9 cellular contexts compared by ENCODE assay signal in the genomic region with DNA sequence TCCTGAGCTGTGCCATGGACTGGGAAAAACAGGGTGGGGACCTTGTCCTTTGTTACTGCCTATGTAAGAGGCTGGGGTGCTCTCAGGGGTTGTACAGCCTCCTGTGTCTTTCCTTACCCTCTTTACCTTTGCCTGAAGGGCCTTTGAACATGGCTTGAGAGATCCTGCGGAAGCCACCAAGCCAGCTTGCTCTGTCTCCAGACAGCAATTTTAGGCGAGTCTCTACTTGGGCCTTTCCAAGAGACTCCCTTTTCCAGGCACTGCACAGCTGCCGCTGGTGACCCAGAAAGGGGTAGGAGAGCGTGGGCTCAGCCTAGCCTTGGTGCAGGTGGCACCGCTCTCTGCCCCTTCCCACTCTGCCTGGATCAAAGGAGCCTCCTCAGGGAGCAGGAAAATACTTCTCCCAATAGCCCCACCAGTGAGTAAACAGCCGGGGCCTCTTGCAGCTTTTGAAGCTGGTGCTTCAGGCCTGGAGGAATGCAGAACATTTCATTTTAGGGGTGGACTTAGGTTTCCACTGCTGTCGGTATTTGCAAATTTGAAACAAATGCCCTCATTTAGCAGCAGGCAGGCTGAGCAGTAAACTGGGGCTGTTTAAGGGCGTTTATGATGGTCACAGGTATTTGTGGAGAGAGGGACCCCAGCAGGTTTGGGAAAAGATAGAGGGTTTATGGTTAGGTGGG. TPM values are rescaled to one million over a fixed set of nuclear protein-coding genes. Genes with fewer than 3 reads are reported as not detected.
DNase-seq lines count a peak whose midpoint lies in the region; ATAC-seq and TF ChIP-seq lines count a peak whose summit lies in the region.
"Had no signal": no experiment of that assay in that cellular context is flagged by ENCODE, and none has a peak within 500 bp of the region (broad histone marks: within the 10 kb centered on the region; RNA-seq: fewer than 3 reads in every experiment).

No MANE protein-coding gene starts in this region.

- H3K4me3 ChIP-seq in IMR-90 (ENCODE audit: insufficient read depth, low read depth, low read length) (no peak overlapping the region), left lung (no peak overlapping the region)

- H3K9ac ChIP-seq in IMR-90 (ENCODE audit: low read depth, low read length), result peak overlapping the region; percentile 37; the same call in 1 of the 2 replicates

- no TSS peak for BruUV-seq in IMR-90 (replicated peaks; lab: Mats Ljungman, UMichigan)

- no peak for TF ChIP-seq CTCF in IMR-90 (conservative IDR thresholded peaks at IDR 0.05; ENCODE audit: low read depth, low read length)
- TF ChIP-seq CTCF in left lung (IDR thresholded peaks at IDR 0.05), result no peak
- no peak for TF ChIP-seq CTCF in type B pancreatic cell (conservative IDR thresholded peaks at IDR 0.05)

- H4K8ac ChIP-seq in IMR-90 (ENCODE audit: low read depth in 2 of 2, low read length in 2 of 2), result peak overlapping the region; percentile 51 to 72; a peak in 3 of 4 replicates

- no peak overlapping the region for H2AFZ ChIP-seq in IMR-90 (replicated peaks; ENCODE audit: low read length, poor library complexity)

- dilution Hi-C loops in IMR-90 (cut with HindIII; ENCODE audit: low sequenced_read_pairs, unreplicated experiment), result no loop called here

- H3K4me2 ChIP-seq in IMR-90 (ENCODE audit: low read depth, low read length), result peak overlapping the region; percentile 65

- TF ChIP-seq POLR2A in IMR-90 (IDR thresholded peaks at IDR 0.05; ENCODE audit: low read depth, low read length), result no peak

- H3K4me1 Mint-ChIP-seq in type B pancreatic cell (ENCODE audit: unreplicated experiment), result peaks cover 48% of the 10 kb centered on the region

- H3K27ac ChIP-seq in IMR-90 (ENCODE audit: insufficient read depth, low read length) (peak overlapping the region; percentile 65), left lung (peak overlapping the region; percentile 67 to 79)

- peak; percentile 84 for ATAC-seq in IMR-90 (ENCODE audit: low read depth)
- ATAC-seq in left lung, result peak; percentile 86
- no peak for ATAC-seq in HG03439 (IDR thresholded peaks at IDR 0.05; ENCODE audit: unreplicated experiment)

- peaks cover 36 to 86% of the 10 kb centered on the region in 2 experiments for H3K79me1 ChIP-seq in IMR-90 (ENCODE audit: low read depth in 1 of 2, low read length in 2 of 2)

- POLR2A ChIA-PET in IMR-90 (lab: Charles Lee; ENCODE audit: unreplicated experiment), result no interaction called here

- no peaks in the 10 kb centered on the region for H3K9me3 Mint-ChIP-seq in type B pancreatic cell

- H3K4me1 ChIP-seq in IMR-90 (ENCODE audit: control insufficient read depth, insufficient read depth, low read length) (peaks cover 32% of the 10 kb centered on the region), left lung (peaks cover 19 to 23% of the 10 kb centered on the region in 2 donors)

- CTCF ChIA-PET in IMR-90 (lab: Yijun Ruan, JAX), result no interaction called here

- 20% methylated on average over 2 of the region's 8 CpGs; no CpG with 5 or more reads in 1 of the 2 experiments for WGBS in IMR-90 (ENCODE audit: extremely low coverage in 2 of 2, insufficient read length in 1 of 2), 2 experiments

- H3K9me1 ChIP-seq in IMR-90 (ENCODE audit: insufficient read depth, low read length), result peaks cover 13% of the 10 kb centered on the region

- no peaks in the 10 kb centered on the region for H3K27me3 Mint-ChIP-seq in type B pancreatic cell

- in situ Hi-C loops in IMR-90 (cut with MboI; ENCODE audit: low sequenced_read_pairs), result no loop called here

- peak overlapping the region; percentile 84 for H3K27ac Mint-ChIP-seq in type B pancreatic cell

- peaks cover 64% of the 10 kb centered on the region for H4K20me1 ChIP-seq in IMR-90 (ENCODE audit: insufficient read depth, low read length)

- DNase-seq in IMR-90, result peak; percentile 43
- peak; percentile 40 for DNase-seq in cerebellar cortex (ENCODE audit: low spot score)
- DNase-seq in left lung, result peak; percentile 60 to 66
- no peak for DNase-seq in type B pancreatic cell (ENCODE audit: extremely low spot score, unreplicated experiment)
- no peak for DNase-seq in EL
- DNase-seq in mucosa of gallbladder (ENCODE audit: low spot score), result no peak
- DNase-seq: activated effector memory CD4-positive, alpha-beta T cell treated with anti-CD3 and anti-CD28 coated beads, Interleukin-2, amount 50 U/mL, for 16 hours; MM.1S had no signal

- H2BK120ac ChIP-seq in IMR-90 (ENCODE audit: low read depth, low read length), result peak overlapping the region; percentile 28; the same call in 1 of the 2 replicates

- H2BK20ac ChIP-seq in IMR-90 (ENCODE audit: low read depth, low read length), result peak overlapping the region; percentile 7; the same call in 1 of the 2 replicates

- H3K36me3 ChIP-seq in IMR-90 (ENCODE audit: control insufficient read depth, insufficient read depth, low read length) (no peaks in the 10 kb centered on the region), left lung (no peaks in the 10 kb centered on the region)

- peak overlapping the region; percentile 33 for H2AK5ac ChIP-seq in IMR-90 (ENCODE audit: low read depth, low read length)

- no peak overlapping the region; the same call in 1 of the 2 replicates for H3K56ac ChIP-seq in IMR-90 (ENCODE audit: extremely low read depth, insufficient read depth, low read length)

- no peak overlapping the region; the same call in 2 of the 3 replicates for H2BK15ac ChIP-seq in IMR-90 (ENCODE audit: low read depth, low read length)

- peak overlapping the region; percentile 62 for H3K4ac ChIP-seq in IMR-90 (ENCODE audit: low read depth, low read length)

- peak overlapping the region; percentile 13; the same call in 1 of the 2 replicates for H3K18ac ChIP-seq in IMR-90 (ENCODE audit: low read depth, low read length)

- TF ChIP-seq RAD21 in IMR-90 (IDR thresholded peaks at IDR 0.05; ENCODE audit: low read length), result no peak

- peak overlapping the region; percentile 27; the same call in 1 of the 2 replicates for H3K14ac ChIP-seq in IMR-90 (replicated peaks; ENCODE audit: low read depth, low read length)

- 0 out of 2 replicates have a peak overlapping the region, but pooled peaks have one; percentile 46 for H4K91ac ChIP-seq in IMR-90 (ENCODE audit: insufficient read depth, low read depth, low read length)

- H3K23ac ChIP-seq in IMR-90 (ENCODE audit: low read depth, low read length), result peak overlapping the region; percentile 10; the same call in 1 of the 2 replicates

- H3K27me3 ChIP-seq in IMR-90 (ENCODE audit: control insufficient read depth, insufficient read depth, low read length) (no peaks in the 10 kb centered on the region), left lung (no peaks in the 10 kb centered on the region)

- peaks cover 3% of the 10 kb centered on the region for H3K36me3 Mint-ChIP-seq in type B pancreatic cell

- intact Hi-C loops in IMR-90 (cut with micrococcal nuclease) (loop anchor here (2.0 kb wide), 1 partner anchor 13 kb away; a partner anchor contains a TSS), left lung (cut with DNase I) (no loop called here)

- peak overlapping the region; percentile 66 for H2AK9ac ChIP-seq in IMR-90 (replicated peaks; ENCODE audit: low read depth, low read length, poor library complexity)

- H3K4me3 Mint-ChIP-seq in type B pancreatic cell, result peak overlapping the region; percentile 76

- H3K9me3 ChIP-seq in IMR-90 (ENCODE audit: control insufficient read depth, insufficient read depth, low read length) (no peaks in the 10 kb centered on the region), left lung (no peaks in the 10 kb centered on the region)

- H4K5ac ChIP-seq in IMR-90 (ENCODE audit: low read depth, low read length), result peak overlapping the region; percentile 46

- H2BK5ac ChIP-seq in IMR-90 (ENCODE audit: low read depth, low read length, poor library complexity, severe bottlenecking), result peak overlapping the region; percentile 17

TF ChIP-seq in IMR-90, 13 proteins besides CTCF, POLR2A, EP300 and RAD21 (continues in another document):
- TF ChIP-seq NFE2L2 (IDR thresholded peaks at IDR 0.05; ENCODE audit: low read depth, low read length) (no peak), CHD1 (IDR thresholded peaks at IDR 0.05; ENCODE audit: low read depth, low read length) (no peak)
- TF ChIP-seq, protein P1, sequence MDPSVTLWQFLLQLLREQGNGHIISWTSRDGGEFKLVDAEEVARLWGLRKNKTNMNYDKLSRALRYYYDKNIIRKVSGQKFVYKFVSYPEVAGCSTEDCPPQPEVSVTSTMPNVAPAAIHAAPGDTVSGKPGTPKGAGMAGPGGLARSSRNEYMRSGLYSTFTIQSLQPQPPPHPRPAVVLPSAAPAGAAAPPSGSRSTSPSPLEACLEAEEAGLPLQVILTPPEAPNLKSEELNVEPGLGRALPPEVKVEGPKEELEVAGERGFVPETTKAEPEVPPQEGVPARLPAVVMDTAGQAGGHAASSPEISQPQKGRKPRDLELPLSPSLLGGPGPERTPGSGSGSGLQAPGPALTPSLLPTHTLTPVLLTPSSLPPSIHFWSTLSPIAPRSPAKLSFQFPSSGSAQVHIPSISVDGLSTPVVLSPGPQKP (IDR thresholded peaks at IDR 0.05; ENCODE audit: borderline replicate concordance, low read depth, low read length), result no peak

RNA-seq across cellular contexts. Expression of a gene that starts 13.9 kb away (rescaled TPM):
- 44.4 and 47.1 TPM in 2 replicates for total RNA-seq in IMR-90 (2012; rRNA removed)
- polyA plus RNA-seq in IMR-90 (2012; rRNA removed), result 122 and 142 TPM in 2 replicates
- 77.1 and 216 TPM in 2 replicates for polyA plus RNA-seq in IMR-90 (2012; cell fraction: cytosol; rRNA removed)
- 374 and 547 TPM in 2 replicates for polyA plus RNA-seq in IMR-90 (2012; cell fraction: nucleus; rRNA removed; ENCODE audit: low replicate concordance)
- 100 to 1,000 TPM in 1 of 2 donors, 10 to 100 TPM in 1; 89.2 to 179 TPM for total RNA-seq in left lung
- total RNA-seq in type B pancreatic cell (ENCODE audit: low replicate concordance), result 115 and 155 TPM in 2 replicates
- total RNA-seq in mucosa of gallbladder, result 30.0 TPM

RNA-seq across cellular contexts. Expression of a gene that starts 30.6 kb away (rescaled TPM):
- 9.7 and 10.9 TPM in 2 replicates for total RNA-seq in IMR-90 (2012; rRNA removed)
- polyA plus RNA-seq in IMR-90 (2012; rRNA removed), result 12.4 and 13.0 TPM in 2 replicates
- polyA plus RNA-seq in IMR-90 (2012; cell fraction: cytosol; rRNA removed), result 7.7 and 11.3 TPM in 2 replicates
- 63.8 and 69.4 TPM in 2 replicates for polyA plus RNA-seq in IMR-90 (2012; cell fraction: nucleus; rRNA removed; ENCODE audit: low replicate concordance)
- 10 to 100 TPM; 20.2 to 38.8 TPM for total RNA-seq in left lung
- 33.2 and 36.4 TPM in 2 replicates for total RNA-seq in type B pancreatic cell (ENCODE audit: low replicate concordance)
- total RNA-seq in mucosa of gallbladder, result 71.6 TPM

RNA-seq across cellular contexts. Expression of a gene that starts 30.8 kb away (rescaled TPM):
- 15.8 and 18.1 TPM in 2 replicates for total RNA-seq in IMR-90 (2012; rRNA removed)
- 45.9 and 46.8 TPM in 2 replicates for polyA plus RNA-seq in IMR-90 (2012; rRNA removed)
- 23.2 and 43.0 TPM in 2 replicates for polyA plus RNA-seq in IMR-90 (2012; cell fraction: cytosol; rRNA removed)
- polyA plus RNA-seq in IMR-90 (2012; cell fraction: nucleus; rRNA removed; ENCODE audit: low replicate concordance), result 38.5 and 46.5 TPM in 2 replicates
- total RNA-seq in left lung, result 10 to 100 TPM; 35.2 to 43.4 TPM
- total RNA-seq in type B pancreatic cell (ENCODE audit: low replicate concordance), result 58.6 and 71.8 TPM in 2 replicates
- 49.1 TPM for total RNA-seq in mucosa of gallbladder

RNA-seq across cellular contexts. Expression of a gene that starts 36.4 kb away (rescaled TPM):
- total RNA-seq in IMR-90 (2012; rRNA removed) (33.3 and 39.3 TPM in 2 replicates), left lung (10 to 100 TPM; 22.0 to 28.4 TPM), type B pancreatic cell (ENCODE audit: low replicate concordance) (53.7 and 65.0 TPM in 2 replicates), mucosa of gallbladder (29.5 TPM)
- polyA plus RNA-seq in IMR-90 (2012; rRNA removed), result 38.0 and 39.9 TPM in 2 replicates
- 21.6 and 30.2 TPM in 2 replicates for polyA plus RNA-seq in IMR-90 (2012; cell fraction: cytosol; rRNA removed)
- polyA plus RNA-seq in IMR-90 (2012; cell fraction: nucleus; rRNA removed; ENCODE audit: low replicate concordance), result 102 and 140 TPM in 2 replicates

Comparison
In these comparisons a context has a peak if more than half of its experiments do, and no peak if none do; other contexts are left out.
1. DNase-seq: peak in IMR-90 (single experiment), cerebellar cortex (single experiment) and left lung (2 of 2); none in type B pancreatic cell (single experiment), EL (single experiment) and mucosa of gallbladder (single experiment).